In the genomic region with DNA sequence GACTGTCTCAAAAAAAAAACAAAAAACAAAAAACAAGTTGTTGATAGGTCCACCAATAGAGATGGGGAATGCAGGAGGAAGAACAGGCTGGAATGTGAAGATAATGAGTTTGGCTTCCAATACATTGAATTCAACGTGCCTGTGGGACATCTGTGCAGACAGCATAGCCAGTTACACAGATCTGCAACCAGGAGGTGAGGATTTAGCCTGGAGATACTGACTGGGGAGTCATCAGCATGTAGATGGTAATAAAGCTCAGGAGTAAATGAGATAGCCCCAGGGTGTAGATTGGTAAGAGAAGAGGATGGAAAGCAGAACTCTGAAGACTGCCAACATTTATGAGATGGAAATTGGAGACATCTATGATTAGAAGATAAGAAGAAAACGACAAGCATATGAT, we compare ENCODE assay signal across 1 cellular context.
TF ChIP-seq lines count a peak whose summit lies in the region.

No MANE protein-coding gene starts in this region.

TF ChIP-seq in H1, 55 proteins besides CTCF, POLR2A, EP300 and RAD21 (continued from another document):
- TF ChIP-seq SP1 (IDR thresholded peaks at IDR 0.05; ENCODE audit: low read depth, low read length) (no peak), POLR2AphosphoS5 (IDR thresholded peaks at IDR 0.05; ENCODE audit: low read depth, low read length) (no peak), CBX5 (IDR thresholded peaks at IDR 0.05; ENCODE audit: low read depth, low read length) (no peak), CHD1 (IDR thresholded peaks at IDR 0.05; ENCODE audit: low read depth, low read length) (no peak), CTBP2 (IDR thresholded peaks at IDR 0.05; ENCODE audit: borderline replicate concordance, insufficient read depth, insufficient read length, low read length) (no peak), ZNF274 (IDR thresholded peaks at IDR 0.05; ENCODE audit: borderline replicate concordance, extremely low read depth, low read length) (no peak), BACH1 (IDR thresholded peaks at IDR 0.05; ENCODE audit: low read length) (no peak)
- TF ChIP-seq, protein P1, sequence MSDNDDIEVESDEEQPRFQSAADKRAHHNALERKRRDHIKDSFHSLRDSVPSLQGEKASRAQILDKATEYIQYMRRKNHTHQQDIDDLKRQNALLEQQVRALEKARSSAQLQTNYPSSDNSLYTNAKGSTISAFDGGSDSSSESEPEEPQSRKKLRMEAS (IDR thresholded peaks at IDR 0.05): no peak
